Comparison of ENCODE assay signal across 2 cellular contexts in the genomic region with DNA sequence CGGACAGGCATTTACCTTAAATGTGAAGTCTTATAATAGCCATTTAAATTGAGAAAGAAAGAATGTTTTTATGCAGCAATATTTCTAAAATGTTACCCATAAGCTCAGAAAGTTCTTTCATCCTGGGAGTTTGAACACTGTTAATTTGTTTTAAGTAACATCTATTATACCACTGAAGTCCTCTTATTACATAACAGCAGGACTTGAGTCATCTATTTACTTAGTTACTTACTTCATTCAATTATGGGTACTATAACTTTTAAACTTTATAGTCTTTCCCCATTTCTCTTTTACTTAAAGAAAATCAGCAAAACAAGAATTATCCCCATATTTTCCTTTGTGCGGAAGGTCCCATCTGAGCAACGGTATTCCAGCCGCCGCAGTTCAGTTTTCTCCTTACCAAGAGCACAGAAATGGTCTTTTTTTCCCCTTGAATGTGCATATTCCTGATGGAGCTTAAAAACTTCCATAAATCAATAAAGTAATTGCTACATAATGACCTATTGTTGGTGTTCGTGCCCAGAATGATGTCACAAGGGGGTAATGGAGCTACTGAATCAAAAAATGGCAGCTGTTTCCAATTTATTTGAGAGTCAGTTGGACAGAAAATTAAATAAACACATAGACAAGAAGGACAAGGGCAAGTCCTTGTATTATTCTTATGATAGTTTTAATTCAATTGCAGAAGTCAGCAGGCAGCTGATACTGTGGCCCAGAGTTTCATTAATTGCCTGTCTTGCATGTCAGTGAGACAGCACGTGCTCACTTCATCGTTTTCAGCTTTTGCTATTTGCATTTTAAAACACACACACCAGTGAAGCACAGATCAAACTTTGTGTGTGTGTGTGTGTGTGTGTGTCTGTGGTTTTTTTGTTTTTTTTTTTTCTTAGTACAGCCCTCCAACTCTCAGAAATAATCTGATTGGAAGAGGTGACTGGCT.
TF ChIP-seq lines count a peak whose summit lies in the region.

No MANE protein-coding gene starts in this region.

TF ChIP-seq in HEK293, 187 proteins besides CTCF, POLR2A, EP300 and RAD21 (continued from another document and continues in another):
- TF ChIP-seq, protein P1, sequence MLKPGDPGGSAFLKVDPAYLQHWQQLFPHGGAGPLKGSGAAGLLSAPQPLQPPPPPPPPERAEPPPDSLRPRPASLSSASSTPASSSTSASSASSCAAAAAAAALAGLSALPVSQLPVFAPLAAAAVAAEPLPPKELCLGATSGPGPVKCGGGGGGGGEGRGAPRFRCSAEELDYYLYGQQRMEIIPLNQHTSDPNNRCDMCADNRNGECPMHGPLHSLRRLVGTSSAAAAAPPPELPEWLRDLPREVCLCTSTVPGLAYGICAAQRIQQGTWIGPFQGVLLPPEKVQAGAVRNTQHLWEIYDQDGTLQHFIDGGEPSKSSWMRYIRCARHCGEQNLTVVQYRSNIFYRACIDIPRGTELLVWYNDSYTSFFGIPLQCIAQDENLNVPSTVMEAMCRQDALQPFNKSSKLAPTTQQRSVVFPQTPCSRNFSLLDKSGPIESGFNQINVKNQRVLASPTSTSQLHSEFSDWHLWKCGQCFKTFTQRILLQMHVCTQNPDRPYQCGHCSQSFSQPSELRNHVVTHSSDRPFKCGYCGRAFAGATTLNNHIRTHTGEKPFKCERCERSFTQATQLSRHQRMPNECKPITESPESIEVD (tag by site-specific recombination; IDR thresholded peaks at IDR 0.05), result peak; percentile 84
- TF ChIP-seq ZNF335 (tag by site-specific recombination; conservative IDR thresholded peaks at IDR 0.05) (no peak; the same call in 1 of the 2 replicates), ZNF174 (tag by site-specific recombination; IDR thresholded peaks at IDR 0.05) (no peak), ZNF214 (tag by site-specific recombination; IDR thresholded peaks at IDR 0.05; ENCODE audit: borderline replicate concordance) (no peak), YY2 (tag by site-specific recombination; IDR thresholded peaks at IDR 0.05) (no peak), KLF8 (tag by site-specific recombination; IDR thresholded peaks at IDR 0.05) (peak; percentile 63; the same call in 1 of the 2 replicates), ZSCAN30 (tag by site-specific recombination; IDR thresholded peaks at IDR 0.05) (no peak), ZNF10 (tag by site-specific recombination; IDR thresholded peaks at IDR 0.05) (peak; percentile 43; the same call in 1 of the 2 replicates)
- TF ChIP-seq, protein P2, sequence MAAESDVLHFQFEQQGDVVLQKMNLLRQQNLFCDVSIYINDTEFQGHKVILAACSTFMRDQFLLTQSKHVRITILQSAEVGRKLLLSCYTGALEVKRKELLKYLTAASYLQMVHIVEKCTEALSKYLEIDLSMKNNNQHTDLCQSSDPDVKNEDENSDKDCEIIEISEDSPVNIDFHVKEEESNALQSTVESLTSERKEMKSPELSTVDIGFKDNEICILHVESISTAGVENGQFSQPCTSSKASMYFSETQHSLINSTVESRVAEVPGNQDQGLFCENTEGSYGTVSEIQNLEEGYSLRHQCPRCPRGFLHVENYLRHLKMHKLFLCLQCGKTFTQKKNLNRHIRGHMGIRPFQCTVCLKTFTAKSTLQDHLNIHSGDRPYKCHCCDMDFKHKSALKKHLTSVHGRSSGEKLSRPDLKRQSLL (tag by site-specific recombination; IDR thresholded peaks at IDR 0.05), result peak; percentile 59; the same call in 1 of the 2 replicates
- TF ChIP-seq, protein P3, sequence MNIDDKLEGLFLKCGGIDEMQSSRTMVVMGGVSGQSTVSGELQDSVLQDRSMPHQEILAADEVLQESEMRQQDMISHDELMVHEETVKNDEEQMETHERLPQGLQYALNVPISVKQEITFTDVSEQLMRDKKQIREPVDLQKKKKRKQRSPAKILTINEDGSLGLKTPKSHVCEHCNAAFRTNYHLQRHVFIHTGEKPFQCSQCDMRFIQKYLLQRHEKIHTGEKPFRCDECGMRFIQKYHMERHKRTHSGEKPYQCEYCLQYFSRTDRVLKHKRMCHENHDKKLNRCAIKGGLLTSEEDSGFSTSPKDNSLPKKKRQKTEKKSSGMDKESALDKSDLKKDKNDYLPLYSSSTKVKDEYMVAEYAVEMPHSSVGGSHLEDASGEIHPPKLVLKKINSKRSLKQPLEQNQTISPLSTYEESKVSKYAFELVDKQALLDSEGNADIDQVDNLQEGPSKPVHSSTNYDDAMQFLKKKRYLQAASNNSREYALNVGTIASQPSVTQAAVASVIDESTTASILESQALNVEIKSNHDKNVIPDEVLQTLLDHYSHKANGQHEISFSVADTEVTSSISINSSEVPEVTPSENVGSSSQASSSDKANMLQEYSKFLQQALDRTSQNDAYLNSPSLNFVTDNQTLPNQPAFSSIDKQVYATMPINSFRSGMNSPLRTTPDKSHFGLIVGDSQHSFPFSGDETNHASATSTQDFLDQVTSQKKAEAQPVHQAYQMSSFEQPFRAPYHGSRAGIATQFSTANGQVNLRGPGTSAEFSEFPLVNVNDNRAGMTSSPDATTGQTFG (tag by site-specific recombination; IDR thresholded peaks at IDR 0.05; ENCODE audit: borderline replicate concordance), result no peak
- TF ChIP-seq, protein P4, sequence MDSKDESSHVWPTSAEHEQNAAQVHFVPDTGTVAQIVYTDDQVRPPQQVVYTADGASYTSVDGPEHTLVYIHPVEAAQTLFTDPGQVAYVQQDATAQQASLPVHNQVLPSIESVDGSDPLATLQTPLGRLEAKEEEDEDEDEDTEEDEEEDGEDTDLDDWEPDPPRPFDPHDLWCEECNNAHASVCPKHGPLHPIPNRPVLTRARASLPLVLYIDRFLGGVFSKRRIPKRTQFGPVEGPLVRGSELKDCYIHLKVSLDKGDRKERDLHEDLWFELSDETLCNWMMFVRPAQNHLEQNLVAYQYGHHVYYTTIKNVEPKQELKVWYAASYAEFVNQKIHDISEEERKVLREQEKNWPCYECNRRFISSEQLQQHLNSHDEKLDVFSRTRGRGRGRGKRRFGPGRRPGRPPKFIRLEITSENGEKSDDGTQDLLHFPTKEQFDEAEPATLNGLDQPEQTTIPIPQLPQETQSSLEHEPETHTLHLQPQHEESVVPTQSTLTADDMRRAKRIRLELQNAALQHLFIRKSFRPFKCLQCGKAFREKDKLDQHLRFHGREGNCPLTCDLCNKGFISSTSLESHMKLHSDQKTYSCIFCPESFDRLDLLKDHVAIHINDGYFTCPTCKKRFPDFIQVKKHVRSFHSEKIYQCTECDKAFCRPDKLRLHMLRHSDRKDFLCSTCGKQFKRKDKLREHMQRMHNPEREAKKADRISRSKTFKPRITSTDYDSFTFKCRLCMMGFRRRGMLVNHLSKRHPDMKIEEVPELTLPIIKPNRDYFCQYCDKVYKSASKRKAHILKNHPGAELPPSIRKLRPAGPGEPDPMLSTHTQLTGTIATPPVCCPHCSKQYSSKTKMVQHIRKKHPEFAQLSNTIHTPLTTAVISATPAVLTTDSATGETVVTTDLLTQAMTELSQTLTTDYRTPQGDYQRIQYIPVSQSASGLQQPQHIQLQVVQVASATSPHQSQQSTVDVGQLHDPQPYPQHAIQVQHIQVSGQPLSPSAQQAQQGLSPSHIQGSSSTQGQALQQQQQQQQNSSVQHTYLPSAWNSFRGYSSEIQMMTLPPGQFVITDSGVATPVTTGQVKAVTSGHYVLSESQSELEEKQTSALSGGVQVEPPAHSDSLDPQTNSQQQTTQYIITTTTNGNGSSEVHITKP (tag by site-specific recombination; IDR thresholded peaks at IDR 0.05), result no peak
- TF ChIP-seq, protein P5, sequence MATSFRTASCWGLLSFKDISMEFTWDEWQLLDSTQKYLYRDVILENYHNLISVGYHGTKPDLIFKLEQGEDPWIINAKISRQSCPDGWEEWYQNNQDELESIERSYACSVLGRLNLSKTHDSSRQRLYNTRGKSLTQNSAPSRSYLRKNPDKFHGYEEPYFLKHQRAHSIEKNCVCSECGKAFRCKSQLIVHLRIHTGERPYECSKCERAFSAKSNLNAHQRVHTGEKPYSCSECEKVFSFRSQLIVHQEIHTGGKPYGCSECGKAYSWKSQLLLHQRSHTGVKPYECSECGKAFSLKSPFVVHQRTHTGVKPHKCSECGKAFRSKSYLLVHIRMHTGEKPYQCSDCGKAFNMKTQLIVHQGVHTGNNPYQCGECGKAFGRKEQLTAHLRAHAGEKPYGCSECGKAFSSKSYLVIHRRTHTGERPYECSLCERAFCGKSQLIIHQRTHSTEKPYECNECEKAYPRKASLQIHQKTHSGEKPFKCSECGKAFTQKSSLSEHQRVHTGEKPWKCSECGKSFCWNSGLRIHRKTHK (tag by site-specific recombination; IDR thresholded peaks at IDR 0.05), result no peak

TF ChIP-seq in SK-N-SH treated with all-trans-retinoic acid at 6 μM for 48 hours, 23 proteins besides CTCF, POLR2A, EP300 and RAD21 (continued from another document and continues in another):
- TF ChIP-seq, protein P6, sequence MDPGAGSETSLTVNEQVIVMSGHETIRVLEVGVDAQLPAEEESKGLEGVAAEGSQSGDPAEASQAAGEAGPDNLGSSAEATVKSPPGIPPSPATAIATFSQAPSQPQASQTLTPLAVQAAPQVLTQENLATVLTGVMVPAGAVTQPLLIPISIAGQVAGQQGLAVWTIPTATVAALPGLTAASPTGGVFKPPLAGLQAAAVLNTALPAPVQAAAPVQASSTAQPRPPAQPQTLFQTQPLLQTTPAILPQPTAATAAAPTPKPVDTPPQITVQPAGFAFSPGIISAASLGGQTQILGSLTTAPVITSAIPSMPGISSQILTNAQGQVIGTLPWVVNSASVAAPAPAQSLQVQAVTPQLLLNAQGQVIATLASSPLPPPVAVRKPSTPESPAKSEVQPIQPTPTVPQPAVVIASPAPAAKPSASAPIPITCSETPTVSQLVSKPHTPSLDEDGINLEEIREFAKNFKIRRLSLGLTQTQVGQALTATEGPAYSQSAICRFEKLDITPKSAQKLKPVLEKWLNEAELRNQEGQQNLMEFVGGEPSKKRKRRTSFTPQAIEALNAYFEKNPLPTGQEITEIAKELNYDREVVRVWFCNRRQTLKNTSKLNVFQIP (CRISPR knock-in tag; IDR thresholded peaks at IDR 0.05; ENCODE audit: borderline replicate concordance, low read depth), result peak; percentile 93; the same call in 1 of the 2 replicates
- TF ChIP-seq ARNTL (CRISPR knock-in tag; IDR thresholded peaks at IDR 0.05; ENCODE audit: borderline replicate concordance, low read depth), result no peak
- TF ChIP-seq, protein P7, sequence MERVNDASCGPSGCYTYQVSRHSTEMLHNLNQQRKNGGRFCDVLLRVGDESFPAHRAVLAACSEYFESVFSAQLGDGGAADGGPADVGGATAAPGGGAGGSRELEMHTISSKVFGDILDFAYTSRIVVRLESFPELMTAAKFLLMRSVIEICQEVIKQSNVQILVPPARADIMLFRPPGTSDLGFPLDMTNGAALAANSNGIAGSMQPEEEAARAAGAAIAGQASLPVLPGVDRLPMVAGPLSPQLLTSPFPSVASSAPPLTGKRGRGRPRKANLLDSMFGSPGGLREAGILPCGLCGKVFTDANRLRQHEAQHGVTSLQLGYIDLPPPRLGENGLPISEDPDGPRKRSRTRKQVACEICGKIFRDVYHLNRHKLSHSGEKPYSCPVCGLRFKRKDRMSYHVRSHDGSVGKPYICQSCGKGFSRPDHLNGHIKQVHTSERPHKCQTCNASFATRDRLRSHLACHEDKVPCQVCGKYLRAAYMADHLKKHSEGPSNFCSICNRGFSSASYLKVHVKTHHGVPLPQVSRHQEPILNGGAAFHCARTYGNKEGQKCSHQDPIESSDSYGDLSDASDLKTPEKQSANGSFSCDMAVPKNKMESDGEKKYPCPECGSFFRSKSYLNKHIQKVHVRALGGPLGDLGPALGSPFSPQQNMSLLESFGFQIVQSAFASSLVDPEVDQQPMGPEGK (CRISPR knock-in tag; IDR thresholded peaks at IDR 0.05; ENCODE audit: borderline replicate concordance), result peak; percentile 90; the same call in 1 of the 2 replicates
- TF ChIP-seq CSDC2 (CRISPR knock-in tag; IDR thresholded peaks at IDR 0.05), result peak; percentile 87; the same call in 1 of the 2 replicates
- TF ChIP-seq ZNF565 (CRISPR knock-in tag; conservative IDR thresholded peaks at IDR 0.05; ENCODE audit: low read depth), result no peak
- TF ChIP-seq ZFP3 (CRISPR knock-in tag; IDR thresholded peaks at IDR 0.05), result peak; percentile 80
- TF ChIP-seq PPARA (CRISPR knock-in tag; IDR thresholded peaks at IDR 0.05; ENCODE audit: borderline replicate concordance), result no peak
- TF ChIP-seq, protein P8, sequence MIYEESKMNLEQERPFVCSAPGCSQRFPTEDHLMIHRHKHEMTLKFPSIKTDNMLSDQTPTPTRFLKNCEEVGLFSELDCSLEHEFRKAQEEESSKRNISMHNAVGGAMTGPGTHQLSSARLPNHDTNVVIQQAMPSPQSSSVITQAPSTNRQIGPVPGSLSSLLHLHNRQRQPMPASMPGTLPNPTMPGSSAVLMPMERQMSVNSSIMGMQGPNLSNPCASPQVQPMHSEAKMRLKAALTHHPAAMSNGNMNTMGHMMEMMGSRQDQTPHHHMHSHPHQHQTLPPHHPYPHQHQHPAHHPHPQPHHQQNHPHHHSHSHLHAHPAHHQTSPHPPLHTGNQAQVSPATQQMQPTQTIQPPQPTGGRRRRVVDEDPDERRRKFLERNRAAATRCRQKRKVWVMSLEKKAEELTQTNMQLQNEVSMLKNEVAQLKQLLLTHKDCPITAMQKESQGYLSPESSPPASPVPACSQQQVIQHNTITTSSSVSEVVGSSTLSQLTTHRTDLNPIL (CRISPR knock-in tag; IDR thresholded peaks at IDR 0.05; ENCODE audit: low read depth), result peak; percentile 100
- TF ChIP-seq ZNF70 (CRISPR knock-in tag; IDR thresholded peaks at IDR 0.05), result peak; percentile 55
- peak; percentile 99 for TF ChIP-seq TCF4 (CRISPR knock-in tag; IDR thresholded peaks at IDR 0.05; ENCODE audit: borderline replicate concordance)
- no peak for TF ChIP-seq BACH2 (CRISPR knock-in tag; IDR thresholded peaks at IDR 0.05; ENCODE audit: borderline replicate concordance)
- TF ChIP-seq, protein P9, sequence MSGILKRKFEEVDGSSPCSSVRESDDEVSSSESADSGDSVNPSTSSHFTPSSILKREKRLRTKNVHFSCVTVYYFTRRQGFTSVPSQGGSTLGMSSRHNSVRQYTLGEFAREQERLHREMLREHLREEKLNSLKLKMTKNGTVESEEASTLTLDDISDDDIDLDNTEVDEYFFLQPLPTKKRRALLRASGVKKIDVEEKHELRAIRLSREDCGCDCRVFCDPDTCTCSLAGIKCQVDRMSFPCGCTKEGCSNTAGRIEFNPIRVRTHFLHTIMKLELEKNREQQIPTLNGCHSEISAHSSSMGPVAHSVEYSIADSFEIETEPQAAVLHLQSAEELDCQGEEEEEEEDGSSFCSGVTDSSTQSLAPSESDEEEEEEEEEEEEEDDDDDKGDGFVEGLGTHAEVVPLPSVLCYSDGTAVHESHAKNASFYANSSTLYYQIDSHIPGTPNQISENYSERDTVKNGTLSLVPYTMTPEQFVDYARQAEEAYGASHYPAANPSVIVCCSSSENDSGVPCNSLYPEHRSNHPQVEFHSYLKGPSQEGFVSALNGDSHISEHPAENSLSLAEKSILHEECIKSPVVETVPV (CRISPR knock-in tag; IDR thresholded peaks at IDR 0.05), result peak; percentile 97
- TF ChIP-seq ZFP30 (CRISPR knock-in tag; IDR thresholded peaks at IDR 0.05), result no peak
- TF ChIP-seq SNAI2 (CRISPR knock-in tag; IDR thresholded peaks at IDR 0.05), result peak; percentile 96
